Comparison of ENCODE assay signal across 18 cellular contexts in genomic region chr2:101115664-101116063, GRCh38. TPM values are rescaled to one million over a fixed set of nuclear protein-coding genes. Genes with fewer than 3 reads are reported as not detected.
A peak's percentile ranks its signal among the peaks of the same experiment; 100 is the strongest.
DNase-seq lines count a peak whose midpoint lies in the region; ATAC-seq, FAIRE-seq and TF ChIP-seq lines count a peak whose summit lies in the region.
"Had no signal": no experiment of that assay in that cellular context is flagged by ENCODE, and none has a peak within 500 bp of the region (broad histone marks: within the 10 kb centered on the region; RNA-seq: fewer than 3 reads in every experiment).

No MANE protein-coding gene starts in this region.

- H3K27ac Mint-ChIP-seq in type B pancreatic cell = peak overlapping the region; percentile 15

- no peaks in the 10 kb centered on the region for H3K27me3 ChIP-seq in left ventricle myocardium inferior (ENCODE audit: low read depth)
- no peaks in the 10 kb centered on the region for H3K27me3 ChIP-seq in pancreas
- H3K27me3 ChIP-seq: BLaER1 treated with 17β-estradiol and CSF1 and Interleukin-3, amounts not matched to agents 10 nM and 100 nM; SJSA1 had no signal

- no peaks in the 10 kb centered on the region for H3K9me3 Mint-ChIP-seq in type B pancreatic cell

- H3K4me3 ChIP-seq in left ventricle myocardium inferior (no peak overlapping the region), pancreas (no peak overlapping the region)
- H3K4me3 ChIP-seq: BLaER1 treated with 17β-estradiol and CSF1 and Interleukin-3, amounts not matched to agents 10 nM and 100 nM; SJSA1 had no signal

- WGBS in pancreas, 2 donors = 89 to 94% methylated on average over 4 of the region's 4 CpGs

- peaks cover 46% of the 10 kb centered on the region for H3K4me1 Mint-ChIP-seq in type B pancreatic cell (ENCODE audit: unreplicated experiment)

- H3K27ac ChIP-seq in left ventricle myocardium inferior (replicated peaks) (peak overlapping the region; percentile 93), VCaP (peak overlapping the region; percentile 97), pancreas (peak overlapping the region; percentile 72 to 74 (median 72))
- H3K27ac ChIP-seq: BLaER1 treated with 17β-estradiol and CSF1 and Interleukin-3, amounts not matched to agents 10 nM and 100 nM; KMS-11; SJSA1 had no signal

- H3K9me3 ChIP-seq in left ventricle myocardium inferior (replicated peaks) (no peaks in the 10 kb centered on the region), pancreas (no peaks in the 10 kb centered on the region)

- peaks cover 3% of the 10 kb centered on the region for H3K27me3 Mint-ChIP-seq in type B pancreatic cell

- peaks cover 3% of the 10 kb centered on the region for H3K36me3 Mint-ChIP-seq in type B pancreatic cell

- no peak for FAIRE-seq in pancreas (lab: Jason Lieb, UNC)
- FAIRE-seq: A204.1, GM12892 had no signal

- TF ChIP-seq CTCF in left ventricle myocardium inferior (IDR thresholded peaks at IDR 0.05; ENCODE audit: borderline replicate concordance) (no peak), VCaP (conservative IDR thresholded peaks at IDR 0.05) (no peak), pancreas (IDR thresholded peaks at IDR 0.05) (no peak), type B pancreatic cell (conservative IDR thresholded peaks at IDR 0.05) (no peak)

- peaks cover 99% of the 10 kb centered on the region for H3K4me1 ChIP-seq in left ventricle myocardium inferior
- peaks cover 54 to 91% (median 87%) of the 10 kb centered on the region in 3 donors for H3K4me1 ChIP-seq in pancreas

- H3K36me3 ChIP-seq in left ventricle myocardium inferior (no peaks in the 10 kb centered on the region), pancreas (no peaks in the 10 kb centered on the region)
- H3K36me3 ChIP-seq: SJSA1 had no signal

- ATAC-seq in Right ventricle myocardium superior (ENCODE audit: poor library complexity) (no peak), pancreas (no peak)

- DNase-seq in left ventricle myocardium inferior (no peak), Right ventricle myocardium superior (no peak), pancreas (no peak), type B pancreatic cell (ENCODE audit: extremely low spot score, unreplicated experiment) (no peak), retina (no peak), middle frontal gyrus (ENCODE audit: extremely low spot score, low spot score) (no peak), NCI-H82 (lab: John Stamatoyannopoulos, UW) (no peak)
- DNase-seq: GOT3, NCI-H1436 treated with DMSO at 0.1 percent for 48 hours, NCI-H2029 treated with DMSO at 0.1 percent for 48 hours, NCI-H2171 treated with DMSO at 0.1 percent for 48 hours, NCI-H774 had no signal

- H3K4me3 Mint-ChIP-seq in type B pancreatic cell = no peak overlapping the region

- intact Hi-C loops in left ventricle myocardium inferior (cut with micrococcal nuclease) = no loop called here
- intact Hi-C loops in Right ventricle myocardium superior (cut with DNase I) = no loop called here
- intact Hi-C loops in pancreas (cut with DNase I) = no loop called here

RNA-seq across cellular contexts. Expression of gene TBC1D8, which starts 35.5 kb away (rescaled TPM):
- total RNA-seq in left ventricle myocardium inferior (45.0 TPM), Right ventricle myocardium superior (51.4 TPM), pancreas (10 to 100 TPM; 21.3 to 43.2 (median 31.1) TPM), type B pancreatic cell (ENCODE audit: low replicate concordance) (16.1 and 20.1 TPM in 2 replicates)
- polyA plus RNA-seq in pancreas = 10 to 100 TPM; 37.1 to 46.2 TPM
